Comparison of ENCODE assay signal across 30 cellular contexts in the genomic region with DNA sequence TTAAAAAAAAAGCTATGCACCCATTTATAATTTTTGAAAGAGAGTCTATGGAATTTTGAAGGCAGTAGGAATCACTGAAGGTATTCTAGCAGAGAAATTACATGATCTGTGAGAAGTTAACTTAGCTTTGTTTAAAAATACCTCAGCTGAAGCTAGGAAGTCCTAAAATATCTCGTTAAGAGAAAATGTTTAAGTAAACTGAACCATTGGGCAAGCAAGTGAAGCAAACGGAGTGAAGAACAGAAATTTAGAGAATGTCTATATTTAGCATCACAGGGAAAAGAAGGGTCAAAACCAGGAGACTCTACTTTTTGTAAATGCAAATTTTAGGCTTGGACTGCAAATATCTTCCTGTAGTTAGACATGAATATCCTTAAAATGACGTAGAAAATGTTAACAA.
DNase-seq lines count a peak whose midpoint lies in the region; ATAC-seq and TF ChIP-seq lines count a peak whose summit lies in the region.
"Had no signal": no experiment of that assay in that cellular context is flagged by ENCODE, and none has a peak within 500 bp of the region (broad histone marks: within the 10 kb centered on the region; RNA-seq: fewer than 3 reads in every experiment).

No MANE protein-coding gene starts in this region.

- H4K20me1 ChIP-seq in H9 (ENCODE audit: control insufficient read depth, insufficient read depth, insufficient read length), result no peaks in the 10 kb centered on the region
- H4K20me1 ChIP-seq in smooth muscle cell (ENCODE audit: low read depth), result no peaks in the 10 kb centered on the region

- no peaks in the 10 kb centered on the region for H3K79me2 ChIP-seq in H9 (ENCODE audit: insufficient read depth, low read length)
- H3K79me2 ChIP-seq in smooth muscle cell (ENCODE audit: low read depth), result no peaks in the 10 kb centered on the region

- H2AK5ac ChIP-seq in H9 (ENCODE audit: insufficient read length, low read length), result no peak overlapping the region

- no peak overlapping the region for H3K4me3 Mint-ChIP-seq in H9
- no peak overlapping the region for H3K4me3 Mint-ChIP-seq in activated CD4-positive, alpha-beta T cell treated with anti-CD3 and anti-CD28 coated beads for 36 hours
- H3K4me3 Mint-ChIP-seq: activated CD8-positive, alpha-beta T cell treated with anti-CD3 and anti-CD28 coated beads for 36 hours; activated T-helper 1 cell treated with anti-CD3 and anti-CD28 coated beads, Interleukin-12 subunit alpha, Interleukin-12 subunit beta, Interleukin-2, Interleukin-4 antibody, amounts not matched to agents 30 ng/mL and 10 ng/mL and 1 ng/mL, durations not matched to agents 14 hours and 24 hours and 36 hours; CD4-positive, CD25-positive, alpha-beta regulatory T cell; naive B cell had no signal

- H2BK15ac ChIP-seq in H9 (ENCODE audit: low read depth, low read length), result no peak overlapping the region

- H3K9me3 Mint-ChIP-seq in H9, result no peaks in the 10 kb centered on the region
- no peaks in the 10 kb centered on the region for H3K9me3 Mint-ChIP-seq in activated CD4-positive, alpha-beta T cell treated with anti-CD3 and anti-CD28 coated beads for 36 hours (ENCODE audit: low read depth)
- H3K9me3 Mint-ChIP-seq: activated CD8-positive, alpha-beta T cell treated with anti-CD3 and anti-CD28 coated beads for 36 hours; activated T-helper 1 cell treated with anti-CD3 and anti-CD28 coated beads, Interleukin-12 subunit alpha, Interleukin-12 subunit beta, Interleukin-2, Interleukin-4 antibody, amounts not matched to agents 30 ng/mL and 10 ng/mL and 1 ng/mL, durations not matched to agents 14 hours and 24 hours and 36 hours; naive B cell had no signal

- H2AFZ ChIP-seq in H9 (ENCODE audit: low read length) (no peak overlapping the region), smooth muscle cell (ENCODE audit: low read depth) (peak overlapping the region; percentile 8)

- peaks cover 11 to 19% of the 10 kb centered on the region in 2 experiments for H3K4me1 Mint-ChIP-seq in H9
- H3K4me1 Mint-ChIP-seq in activated CD4-positive, alpha-beta T cell treated with anti-CD3 and anti-CD28 coated beads for 36 hours, result no peaks in the 10 kb centered on the region
- H3K4me1 Mint-ChIP-seq: CD4-positive, CD25-positive, alpha-beta regulatory T cell; naive B cell had no signal

- peak overlapping the region in 2 of 3 experiments; percentile 9 to 65; a peak in 5 of 7 replicates for H3K27ac Mint-ChIP-seq in H9
- no peak overlapping the region for H3K27ac Mint-ChIP-seq in activated CD4-positive, alpha-beta T cell treated with anti-CD3 and anti-CD28 coated beads for 36 hours
- H3K27ac Mint-ChIP-seq: activated CD8-positive, alpha-beta T cell treated with anti-CD3 and anti-CD28 coated beads for 36 hours; activated T-helper 1 cell treated with anti-CD3 and anti-CD28 coated beads, Interleukin-12 subunit alpha, Interleukin-12 subunit beta, Interleukin-2, Interleukin-4 antibody, amounts not matched to agents 30 ng/mL and 10 ng/mL and 1 ng/mL, durations not matched to agents 14 hours and 24 hours and 36 hours; CD4-positive, CD25-positive, alpha-beta regulatory T cell; naive B cell had no signal

- no peak for TF ChIP-seq POLR2A in ovary (IDR thresholded peaks at IDR 0.05)

- H3K4me1 ChIP-seq in H9 (ENCODE audit: insufficient read depth, low read length), result peaks cover 2% of the 10 kb centered on the region; the same call in 1 of the 2 replicates
- H3K4me1 ChIP-seq in ascending aorta, result peaks cover 9 to 29% of the 10 kb centered on the region in 2 donors
- peaks cover 40% of the 10 kb centered on the region for H3K4me1 ChIP-seq in smooth muscle cell (ENCODE audit: low read depth)
- H3K4me1 ChIP-seq in ovary (ENCODE audit: insufficient read depth), result no peaks in the 10 kb centered on the region
- H3K4me1 ChIP-seq: transverse colon had no signal

- H2BK5ac ChIP-seq in H9 (ENCODE audit: insufficient read length, low read length), result no peak overlapping the region

- H2BK120ac ChIP-seq in H9 (ENCODE audit: low read depth, low read length, poor library complexity, severe bottlenecking), result no peak overlapping the region

- H4K5ac ChIP-seq in H9 (ENCODE audit: insufficient read length, low read depth, low read length), result no peak overlapping the region

- H3K23me2 ChIP-seq in H9 (ENCODE audit: insufficient read length, low read depth, low read length, poor library complexity, severe bottlenecking), result no peaks in the 10 kb centered on the region

- H3K27ac ChIP-seq in H9 (ENCODE audit: insufficient read length, low read depth, low read length), result no peak overlapping the region
- peak overlapping the region; percentile 72 to 79 for H3K27ac ChIP-seq in ascending aorta
- peak overlapping the region; percentile 95 for H3K27ac ChIP-seq in smooth muscle cell (ENCODE audit: low read depth)
- no peak overlapping the region for H3K27ac ChIP-seq in ovary
- H3K27ac ChIP-seq: brain microvascular endothelial cell, RWPE1, transverse colon had no signal

- no peak overlapping the region for H2BK12ac ChIP-seq in H9 (ENCODE audit: insufficient read length, low read depth, low read length)

- no peak overlapping the region for H3K4ac ChIP-seq in H9 (ENCODE audit: low read depth, low read length)

- no peaks in the 10 kb centered on the region for H3K79me1 ChIP-seq in H9 (ENCODE audit: insufficient read depth, low read depth, low read length, poor library complexity, severe bottlenecking)

- H2BK20ac ChIP-seq in H9 (ENCODE audit: low read depth, low read length, poor library complexity, severe bottlenecking), result no peak overlapping the region

- H3K27me3 ChIP-seq in H9 (ENCODE audit: insufficient read depth, low read length) (no peaks in the 10 kb centered on the region), ascending aorta (no peaks in the 10 kb centered on the region), smooth muscle cell (ENCODE audit: low read depth) (no peaks in the 10 kb centered on the region), ovary (no peaks in the 10 kb centered on the region)
- H3K27me3 ChIP-seq: brain microvascular endothelial cell, left lung, transverse colon had no signal

- H3K36me3 ChIP-seq in ascending aorta, result no peaks in the 10 kb centered on the region
- H3K36me3 ChIP-seq in smooth muscle cell (ENCODE audit: low read depth), result no peaks in the 10 kb centered on the region
- H3K36me3 ChIP-seq in ovary, result no peaks in the 10 kb centered on the region
- H3K36me3 ChIP-seq: brain microvascular endothelial cell, left lung, MG63, transverse colon had no signal

- H3K9me3 ChIP-seq in H9 (ENCODE audit: control insufficient read depth, low read depth, low read length) (no peaks in the 10 kb centered on the region), ascending aorta (no peaks in the 10 kb centered on the region), smooth muscle cell (replicated peaks; ENCODE audit: low read depth) (no peaks in the 10 kb centered on the region), ovary (no peaks in the 10 kb centered on the region)
- H3K9me3 ChIP-seq: left lung, MG63, transverse colon had no signal

- WGBS in H9 (ENCODE audit: extremely low coverage, insufficient read length, low lambda C conversion rate), result no CpG with 5 or more reads among the region's 3 CpGs
- WGBS in smooth muscle cell (ENCODE audit: low lambda C conversion rate), result 33% methylated on average over 3 of the region's 3 CpGs
- WGBS in ovary, 3 donors, result 36 to 45% (median 39%) methylated on average over 3 of the region's 3 CpGs

- no peak overlapping the region for H3K14ac ChIP-seq in H9 (ENCODE audit: insufficient read depth, low read length)

- H3K27me3 Mint-ChIP-seq in H9 (ENCODE audit: low read depth), result no peaks in the 10 kb centered on the region
- peaks cover 17% of the 10 kb centered on the region for H3K27me3 Mint-ChIP-seq in activated CD4-positive, alpha-beta T cell treated with anti-CD3 and anti-CD28 coated beads for 36 hours

- intact Hi-C loops in ascending aorta (cut with DNase I), result no loop called here
- intact Hi-C loops in activated CD4-positive, alpha-beta T cell treated with anti-CD3 and anti-CD28 coated beads for 36 hours (cut with DNase I, micrococcal nuclease), result no loop called here
- intact Hi-C loops in ovary (cut with DNase I), result no loop called here

- CTCF ChIA-PET in activated CD4-positive, alpha-beta T cell treated with anti-CD3 and anti-CD28 coated beads for 36 hours (lab: Charles Lee), result no interaction called here

- POLR2A ChIA-PET in activated CD4-positive, alpha-beta T cell treated with anti-CD3 and anti-CD28 coated beads for 36 hours (lab: Charles Lee), result interaction anchor here (0.5 kb wide), 1 partner anchor 823 kb away, joined by 3 read pairs; no protein-coding TSS in a partner anchor

- TF ChIP-seq EP300 in ovary (IDR thresholded peaks at IDR 0.05), result no peak

- H3T11ph ChIP-seq in H9 (ENCODE audit: low read length), result no peak overlapping the region

- no peak overlapping the region for H4K8ac ChIP-seq in H9 (replicated peaks; ENCODE audit: insufficient read length, low read depth, low read length)

- H3K18ac ChIP-seq in H9 (ENCODE audit: insufficient read length, low read depth, low read length), result no peak overlapping the region

- no peaks in the 10 kb centered on the region for H3K36me3 Mint-ChIP-seq in H9 (ENCODE audit: insufficient read depth in 1 of 3, low read depth in 3 of 3)
- H3K36me3 Mint-ChIP-seq in activated CD4-positive, alpha-beta T cell treated with anti-CD3 and anti-CD28 coated beads for 36 hours (ENCODE audit: low read depth), result no peaks in the 10 kb centered on the region
- H3K36me3 Mint-ChIP-seq: CD4-positive, CD25-positive, alpha-beta regulatory T cell; naive B cell had no signal

- TF ChIP-seq CTCF in H9 (conservative IDR thresholded peaks at IDR 0.05) (no peak), ascending aorta (IDR thresholded peaks at IDR 0.05) (no peak), fibroblast of villous mesenchyme (IDR thresholded peaks at IDR 0.05; ENCODE audit: insufficient read depth, low read depth, low read length) (no peak), smooth muscle cell (IDR thresholded peaks at IDR 0.05; ENCODE audit: borderline replicate concordance, insufficient read depth, poor library complexity, severe bottlenecking) (no peak), ovary (IDR thresholded peaks at IDR 0.05) (no peak)

- peaks cover 9% of the 10 kb centered on the region for H3F3A ChIP-seq in smooth muscle cell (ENCODE audit: low read depth)

- H3K4me3 ChIP-seq in ascending aorta (peak overlapping the region in 1 of 2 donors; percentile 2), fibroblast of villous mesenchyme (ENCODE audit: low read depth, low read length) (no peak overlapping the region), smooth muscle cell (no peak overlapping the region), ovary (no peak overlapping the region)
- H3K4me3 ChIP-seq: left lung, MG63, transverse colon had no signal

- no peak overlapping the region for H3K9ac ChIP-seq in H9 (ENCODE audit: extremely low read depth, insufficient read length, low read length)
- peak overlapping the region; percentile 66 for H3K9ac ChIP-seq in smooth muscle cell (ENCODE audit: low read depth)

- DNase-seq in H9 (no peak), ascending aorta (ENCODE audit: low spot score in 2 of 2) (no peak), fibroblast of villous mesenchyme (ENCODE audit: low read depth) (peak; percentile 19), smooth muscle cell (lab: John Stamatoyannopoulos, UW; ENCODE audit: unreplicated experiment) (no peak), DMS53 (lab: John Stamatoyannopoulos, UW) (no peak), ovary (no peak)
- no peak for DNase-seq in activated CD4-positive, alpha-beta T cell treated with anti-CD3 and anti-CD28 coated beads for 36 hours
- DNase-seq: activated CD8-positive, alpha-beta memory T cell treated with anti-CD3 and anti-CD28 coated beads, Interleukin-2, amount 50 U/mL, for 48 hours; activated CD8-positive, alpha-beta T cell treated with anti-CD3 and anti-CD28 coated beads for 36 hours; activated naive CD4-positive, alpha-beta T cell treated with Interleukin-2 at 50 U/mL for 16 hours; brain microvascular endothelial cell; CD4-positive, CD25-positive, alpha-beta regulatory T cell; GOT3; islet precursor cell; KG1; left lung; MG63; midbrain; naive B cell; NCI-H1105 treated with DMSO at 0.1 percent for 48 hours; NCI-H187 treated with DMSO at 0.1 percent for 48 hours; NCI-H2171 treated with DMSO at 0.1 percent for 48 hours; NCI-H524; occipital lobe; stimulated activated CD4-positive, alpha-beta T cell treated with anti-CD3 and anti-CD28 coated beads, Interleukin-15, amount 100 ng/mL, for 24 hours; stimulated activated CD4-positive, alpha-beta T cell treated with anti-CD3 and anti-CD28 coated beads, Interleukin-4, amount 100 ng/mL, for 4 hours; T-helper 2 cell; transverse colon had no signal

- H3K23ac ChIP-seq in H9 (ENCODE audit: insufficient read length, low read depth, low read length), result no peak overlapping the region

- ATAC-seq in activated CD4-positive, alpha-beta T cell treated with anti-CD3 and anti-CD28 coated beads for 36 hours, result no peak
- ATAC-seq: activated CD8-positive, alpha-beta T cell treated with anti-CD3 and anti-CD28 coated beads for 36 hours; left lung had no signal

- H4K91ac ChIP-seq in H9 (ENCODE audit: insufficient read length, low read depth, low read length), result no peak overlapping the region

- H3K56ac ChIP-seq in H9 (ENCODE audit: insufficient read length, low read depth, low read length), result no peak overlapping the region

- H3K4me2 ChIP-seq in H9 (ENCODE audit: insufficient read depth, insufficient read length, low read length), result no peak overlapping the region
- peak overlapping the region; percentile 66 for H3K4me2 ChIP-seq in smooth muscle cell

Comparison
In these comparisons a context has a peak if more than half of its experiments do, and no peak if none do; other contexts are left out.
1. H3K27ac ChIP-seq: peak in ascending aorta (2 of 2) and smooth muscle cell (single experiment); none in H9 (single experiment) and ovary (0 of 2).